31 cellular contexts compared by ENCODE assay signal in the genomic region with DNA sequence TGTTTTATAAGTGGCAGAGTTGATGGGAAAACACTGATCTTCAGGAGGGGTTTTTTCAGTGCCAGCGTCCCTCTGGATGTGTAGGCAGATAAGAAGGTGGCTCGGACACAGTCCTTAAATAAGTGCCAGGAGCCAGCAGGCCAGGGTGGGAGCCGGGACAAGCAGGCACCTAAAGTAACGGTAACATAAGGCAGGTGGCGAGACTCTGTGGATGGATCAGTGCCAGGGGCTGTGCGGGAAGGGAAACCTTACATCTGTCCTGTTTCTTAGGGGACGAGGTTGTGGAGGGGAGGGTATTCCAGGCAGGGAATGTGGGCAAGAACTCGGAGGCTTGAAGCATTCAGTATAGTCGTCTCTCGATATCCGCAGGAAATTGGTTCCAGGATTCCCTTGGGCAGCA. TPM values are rescaled to one million over a fixed set of nuclear protein-coding genes. Genes with fewer than 3 reads are reported as not detected.
DNase-seq lines count a peak whose midpoint lies in the region; ATAC-seq and TF ChIP-seq lines count a peak whose summit lies in the region.
"Had no signal": no experiment of that assay in that cellular context is flagged by ENCODE, and none has a peak within 500 bp of the region (broad histone marks: within the 10 kb centered on the region; RNA-seq: fewer than 3 reads in every experiment).

No MANE protein-coding gene starts in this region.

- POLR2A ChIA-PET in activated CD4-positive, alpha-beta T cell treated with anti-CD3 and anti-CD28 coated beads for 36 hours (lab: Charles Lee), result interaction anchor here (0.6 kb wide), 1 partner anchor 9 kb away, joined by 4 read pairs; no protein-coding TSS in a partner anchor

- no peak overlapping the region for H2BK12ac ChIP-seq in neuronal stem cell (ENCODE audit: low read length)

- peaks cover 0 to 67% of the 10 kb centered on the region in 2 donors for H3K36me3 ChIP-seq in neuronal stem cell (replicated peaks in 1 of 2; ENCODE audit: control insufficient read depth in 2 of 2, insufficient read depth in 2 of 2, low read length in 2 of 2)
- H3K36me3 ChIP-seq in uterus, result no peaks in the 10 kb centered on the region
- H3K36me3 ChIP-seq: pancreas, right atrium auricular region had no signal

- H3K9me3 ChIP-seq in neuronal stem cell (replicated peaks in 1 of 2; ENCODE audit: control insufficient read depth in 2 of 2, insufficient read depth in 1 of 2, low read depth in 1 of 2, low read length in 2 of 2) (peaks cover 0 to 2% of the 10 kb centered on the region in 2 donors), uterus (no peaks in the 10 kb centered on the region)
- H3K9me3 ChIP-seq: body of pancreas, mucosa of descending colon, pancreas, right atrium auricular region, stomach had no signal

- no peak overlapping the region for H3K27ac ChIP-seq in neuronal stem cell (replicated peaks; ENCODE audit: low read length)
- H3K27ac ChIP-seq in uterus, result no peak overlapping the region
- H3K27ac ChIP-seq: body of pancreas, dorsolateral prefrontal cortex, pancreas, right atrium auricular region, stomach had no signal

- H3K27me3 Mint-ChIP-seq in activated CD4-positive, alpha-beta T cell treated with anti-CD3 and anti-CD28 coated beads for 36 hours, result no peaks in the 10 kb centered on the region
- H3K27me3 Mint-ChIP-seq in brain (no peaks in the 10 kb centered on the region), type B pancreatic cell (no peaks in the 10 kb centered on the region)
- H3K27me3 Mint-ChIP-seq: activated B cell treated with CpG ODN at 0.5 μM for 24 hours; activated naive CD4-positive, alpha-beta T cell treated with anti-CD3 and anti-CD28 coated beads, Interleukin-2, amount 10 ng/mL, durations not matched to agents 7 days and 5 days had no signal

- intact Hi-C loops in activated CD4-positive, alpha-beta T cell treated with anti-CD3 and anti-CD28 coated beads for 36 hours (cut with DNase I, micrococcal nuclease), result loop anchor here in 1 of 2 experiments (5.0 kb wide), 1 partner anchor 76 kb away; no protein-coding TSS in a partner anchor
- intact Hi-C loops in uterus (cut with DNase I; ENCODE audit: low total_unique reads) (no loop called here), left colon (cut with DNase I, micrococcal nuclease) (no loop called here)

- H3K4me3 ChIP-seq in neuronal stem cell (ENCODE audit: low read length in 2 of 2), result no peak overlapping the region
- H3K4me3 ChIP-seq in uterus, result no peak overlapping the region
- H3K4me3 ChIP-seq: body of pancreas, dorsolateral prefrontal cortex, mucosa of descending colon, pancreas, right atrium auricular region, smooth muscle cell, stomach had no signal

- no peaks in the 10 kb centered on the region for H3K9me3 Mint-ChIP-seq in activated CD4-positive, alpha-beta T cell treated with anti-CD3 and anti-CD28 coated beads for 36 hours (ENCODE audit: low read depth)
- peaks cover 0 to 3% (median 0%) of the 10 kb centered on the region in 5 experiments for H3K9me3 Mint-ChIP-seq in brain
- no peaks in the 10 kb centered on the region for H3K9me3 Mint-ChIP-seq in type B pancreatic cell
- H3K9me3 Mint-ChIP-seq: activated B cell treated with CpG ODN at 0.5 μM for 24 hours; activated naive CD4-positive, alpha-beta T cell treated with anti-CD3 and anti-CD28 coated beads, Interleukin-2, amount 10 ng/mL, durations not matched to agents 7 days and 5 days; nephron had no signal

- H3K27ac Mint-ChIP-seq in activated CD4-positive, alpha-beta T cell treated with anti-CD3 and anti-CD28 coated beads for 36 hours, result peak overlapping the region; percentile 24
- peak overlapping the region in 3 of 5 experiments; percentile 17 to 82 (median 37) for H3K27ac Mint-ChIP-seq in brain
- H3K27ac Mint-ChIP-seq in type B pancreatic cell, result no peak overlapping the region
- H3K27ac Mint-ChIP-seq: activated B cell treated with CpG ODN at 0.5 μM for 24 hours; activated naive CD4-positive, alpha-beta T cell treated with anti-CD3 and anti-CD28 coated beads, Interleukin-2, amount 10 ng/mL, durations not matched to agents 7 days and 5 days; nephron had no signal

- no CpG with 5 or more reads among the region's 11 CpGs for WGBS in neuronal stem cell (ENCODE audit: extremely low coverage in 2 of 2, insufficient read length in 2 of 2, insufficient replicate concordance in 1 of 2), 2 donors

- H3K27me3 ChIP-seq in neuronal stem cell (ENCODE audit: control insufficient read depth in 3 of 3, insufficient read depth in 3 of 3, low read depth in 1 of 3, low read length in 3 of 3) (no peaks in the 10 kb centered on the region), uterus (no peaks in the 10 kb centered on the region)
- H3K27me3 ChIP-seq: body of pancreas, dorsolateral prefrontal cortex, pancreas, right atrium auricular region, stomach had no signal

- no peak for TF ChIP-seq POLR2A in uterus (IDR thresholded peaks at IDR 0.05)

- H3K4me2 ChIP-seq in neuronal stem cell (ENCODE audit: insufficient read depth, low read length, poor library complexity, severe bottlenecking), result no peak overlapping the region
- H3K4me2 ChIP-seq: smooth muscle cell had no signal

- no peak overlapping the region for H3K9ac ChIP-seq in neuronal stem cell (ENCODE audit: low read depth, low read length, poor library complexity)

- no peak for DNase-seq in activated CD4-positive, alpha-beta T cell treated with anti-CD3 and anti-CD28 coated beads for 36 hours
- DNase-seq in activated CD4-positive, alpha-beta T cell treated with anti-CD3 and anti-CD28 coated beads, Interleukin-2, amount 50 U/mL, for 4 hours, result no peak
- peak; percentile 79 for DNase-seq in NCI-H2171 treated with DMSO at 0.1 percent for 48 hours (lab: John Stamatoyannopoulos, UW)
- DNase-seq in neuronal stem cell (ENCODE audit: low spot score), result no peak
- no peak for DNase-seq in uterus
- DNase-seq in type B pancreatic cell (ENCODE audit: extremely low spot score, unreplicated experiment), result no peak
- no peak for DNase-seq in left colon
- DNase-seq: activated B cell treated with CpG ODN at 0.5 μM for 24 hours; activated CD8-positive, alpha-beta memory T cell treated with anti-CD3 and anti-CD28 coated beads, Interleukin-2, amount 50 U/mL, for 4 hours; activated naive CD4-positive, alpha-beta T cell treated with anti-CD3 and anti-CD28 coated beads, Interleukin-2, amount 10 ng/mL, durations not matched to agents 7 days and 5 days; body of pancreas; Calu3; dorsolateral prefrontal cortex; foreskin melanocyte; GOT3; NCI-H1092; NCI-H1694 treated with DMSO at 0.1 percent for 48 hours; NCI-H2227 treated with DMSO at 0.1 percent for 48 hours; pancreas; stimulated activated CD4-positive, alpha-beta T cell treated with anti-CD3 and anti-CD28 coated beads, Interleukin-2, amount 100 ng/mL, for 24 hours; stomach had no signal

- no peak overlapping the region for H3K18ac ChIP-seq in neuronal stem cell (ENCODE audit: low read length)

- TF ChIP-seq CTCF in brain (conservative IDR thresholded peaks at IDR 0.05) (no peak), uterus (IDR thresholded peaks at IDR 0.05) (no peak), type B pancreatic cell (conservative IDR thresholded peaks at IDR 0.05) (no peak)

- CTCF ChIA-PET in activated CD4-positive, alpha-beta T cell treated with anti-CD3 and anti-CD28 coated beads for 36 hours (lab: Charles Lee), result no interaction called here

- no peak overlapping the region for H4K91ac ChIP-seq in neuronal stem cell (ENCODE audit: low read depth, low read length, poor library complexity)

- H3K4me1 Mint-ChIP-seq in activated CD4-positive, alpha-beta T cell treated with anti-CD3 and anti-CD28 coated beads for 36 hours, result peaks cover 30% of the 10 kb centered on the region
- H3K4me1 Mint-ChIP-seq in brain, result peaks cover 71% of the 10 kb centered on the region
- H3K4me1 Mint-ChIP-seq in type B pancreatic cell (ENCODE audit: unreplicated experiment), result peaks cover 52% of the 10 kb centered on the region

- no peak overlapping the region for H2BK5ac ChIP-seq in neuronal stem cell (ENCODE audit: low read length)

- H2BK15ac ChIP-seq in neuronal stem cell (ENCODE audit: low read length), result no peak overlapping the region

- ATAC-seq in activated CD4-positive, alpha-beta T cell treated with anti-CD3 and anti-CD28 coated beads for 36 hours, result no peak
- no peak for ATAC-seq in left colon
- ATAC-seq: body of pancreas, mucosa of descending colon, pancreas had no signal

- H3K4me3 Mint-ChIP-seq in activated CD4-positive, alpha-beta T cell treated with anti-CD3 and anti-CD28 coated beads for 36 hours, result no peak overlapping the region
- peak overlapping the region in 1 of 5 experiments; percentile 33 for H3K4me3 Mint-ChIP-seq in brain
- H3K4me3 Mint-ChIP-seq in type B pancreatic cell, result no peak overlapping the region
- H3K4me3 Mint-ChIP-seq: activated B cell treated with CpG ODN at 0.5 μM for 24 hours; activated naive CD4-positive, alpha-beta T cell treated with anti-CD3 and anti-CD28 coated beads, Interleukin-2, amount 10 ng/mL, durations not matched to agents 7 days and 5 days; nephron had no signal

- H3K4ac ChIP-seq in neuronal stem cell (ENCODE audit: low read length), result no peak overlapping the region

- no peak overlapping the region for H2AK5ac ChIP-seq in neuronal stem cell (ENCODE audit: low read depth, low read length)

- H2AFZ ChIP-seq in neuronal stem cell (ENCODE audit: low read length), result no peak overlapping the region

- peaks cover 7% of the 10 kb centered on the region for H3K36me3 Mint-ChIP-seq in activated CD4-positive, alpha-beta T cell treated with anti-CD3 and anti-CD28 coated beads for 36 hours (ENCODE audit: low read depth)
- peaks cover 59% of the 10 kb centered on the region for H3K36me3 Mint-ChIP-seq in brain
- peaks cover 18% of the 10 kb centered on the region for H3K36me3 Mint-ChIP-seq in type B pancreatic cell

- no peak overlapping the region for H3K14ac ChIP-seq in neuronal stem cell (ENCODE audit: low read length)

- peak overlapping the region; percentile 16 for H3K23ac ChIP-seq in neuronal stem cell (ENCODE audit: low read depth, low read length, poor library complexity)

- H3K79me1 ChIP-seq in neuronal stem cell (ENCODE audit: low read depth, low read length), result peaks cover 10% of the 10 kb centered on the region

- H2BK120ac ChIP-seq in neuronal stem cell (ENCODE audit: low read depth, low read length), result no peak overlapping the region

- H3K4me1 ChIP-seq in neuronal stem cell (ENCODE audit: control insufficient read depth in 2 of 2, insufficient read depth in 1 of 2, low read depth in 1 of 2, low read length in 2 of 2), result peaks cover 0 to 11% of the 10 kb centered on the region in 2 donors
- H3K4me1 ChIP-seq in uterus, result no peaks in the 10 kb centered on the region

- no peak overlapping the region for H4K8ac ChIP-seq in neuronal stem cell (ENCODE audit: low read depth, low read length)

RNA-seq across cellular contexts. Expression of a gene that starts 15.9 kb away (rescaled TPM):
- total RNA-seq in activated CD4-positive, alpha-beta T cell treated with anti-CD3 and anti-CD28 coated beads for 36 hours, result 10 to 100 TPM; 45.5 to 58.0 TPM
- 52.6 TPM for polyA plus RNA-seq in brain (ENCODE audit: insufficient read depth, low read depth, low replicate concordance)
- 20.8 TPM for polyA plus RNA-seq in neuronal stem cell (2013, experiment 1 of 2)
- 19.8 TPM for polyA plus RNA-seq in neuronal stem cell (2013, experiment 2 of 2)
- total RNA-seq in uterus (10 to 100 TPM; 10.6 to 93.3 (median 28.3) TPM), type B pancreatic cell (ENCODE audit: low replicate concordance) (61.2 and 71.6 TPM in 2 replicates), left colon (10 to 100 TPM; 55.5 to 57.5 TPM)

RNA-seq across cellular contexts. Expression of a gene that starts 50.9 kb away (rescaled TPM):
- under 1 TPM; 0.35 to 0.50 TPM for total RNA-seq in activated CD4-positive, alpha-beta T cell treated with anti-CD3 and anti-CD28 coated beads for 36 hours
- 13.4 TPM for polyA plus RNA-seq in brain (ENCODE audit: insufficient read depth, low read depth, low replicate concordance)
- 4.5 TPM for polyA plus RNA-seq in neuronal stem cell (2013, experiment 1 of 2)
- polyA plus RNA-seq in neuronal stem cell (2013, experiment 2 of 2), result 4.5 TPM
- total RNA-seq in uterus (10 to 100 TPM in 3 of 4 donors, 1 to 10 TPM in 1; 8.8 to 28.7 (median 14.7) TPM), type B pancreatic cell (ENCODE audit: low replicate concordance) (6.8 and 18.4 TPM in 2 replicates), left colon (1 to 10 TPM; 1.1 to 1.2 TPM)

RNA-seq across cellular contexts. Expression of a gene that starts 54.4 kb away (rescaled TPM):
- total RNA-seq in activated CD4-positive, alpha-beta T cell treated with anti-CD3 and anti-CD28 coated beads for 36 hours, result under 1 TPM; 0.30 to 0.46 TPM
- polyA plus RNA-seq in brain (ENCODE audit: insufficient read depth, low read depth, low replicate concordance), result 4.2 TPM
- 2.0 TPM for polyA plus RNA-seq in neuronal stem cell (2013, experiment 1 of 2)
- 2.2 TPM for polyA plus RNA-seq in neuronal stem cell (2013, experiment 2 of 2)
- total RNA-seq in uterus (1 to 10 TPM in 2 of 4 donors, not detected in 2; 1.9 to 3.1 TPM), type B pancreatic cell (ENCODE audit: low replicate concordance) (0.93 and 1.5 TPM in 2 replicates), left colon (under 1 TPM in 1 of 2 donors, not detected in 1; 0.82 TPM)
- total RNA-seq: activated B cell treated with CpG ODN at 0.5 μM for 24 hours, Calu3, HT1080, lung microvascular endothelial cell, M059J, right atrium auricular region, RPMI7951, SK-MEL-5, smooth muscle cell, stomach had no signal
